19 cellular contexts compared by ENCODE assay signal in the genomic region with DNA sequence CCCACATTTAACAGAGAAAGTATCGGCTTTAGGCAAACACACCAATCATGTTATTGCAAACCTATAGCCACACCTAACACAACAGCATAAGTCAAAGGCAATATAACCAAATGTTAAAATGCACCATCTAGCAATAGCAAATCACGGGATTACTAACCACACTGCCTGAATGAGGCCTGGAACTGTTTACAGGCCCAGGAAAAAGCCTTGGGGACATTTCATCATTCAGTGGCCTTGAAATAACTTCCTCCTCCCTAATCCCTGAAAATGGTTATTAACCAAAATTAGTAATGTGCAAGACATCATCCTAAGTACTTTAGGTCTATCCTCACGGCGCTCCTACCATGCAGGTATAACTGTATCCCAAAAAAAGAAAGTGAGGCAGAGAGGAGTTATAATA. TPM values are rescaled to one million over a fixed set of nuclear protein-coding genes. Genes with fewer than 3 reads are reported as not detected.
A peak's percentile ranks its signal among the peaks of the same experiment; 100 is the strongest.
DNase-seq lines count a peak whose midpoint lies in the region; ATAC-seq, FAIRE-seq and TF ChIP-seq lines count a peak whose summit lies in the region.
"Had no signal": no experiment of that assay in that cellular context is flagged by ENCODE, and none has a peak within 500 bp of the region (broad histone marks: within the 10 kb centered on the region; RNA-seq: fewer than 3 reads in every experiment).

No MANE protein-coding gene starts in this region.

- DNase-seq in activated CD8-positive, alpha-beta T cell treated with anti-CD3 and anti-CD28 coated beads for 36 hours, result no peak
- no peak for DNase-seq in activated CD8-positive, alpha-beta T cell treated with anti-CD3 and anti-CD28 coated beads, Interleukin-2, amount 10 ng/mL, durations not matched to agents 7 days and 5 days
- no peak for DNase-seq in OCI-LY7 (ENCODE audit: low spot score)
- no peak for DNase-seq in left colon
- DNase-seq in stromal cell of bone marrow (ENCODE audit: low read depth), result peak; percentile 11
- DNase-seq in islet precursor cell, result no peak
- DNase-seq in RCC 7860 (ENCODE audit: low spot score), result no peak
- no peak for DNase-seq in NCI-H2081 treated with DMSO at 0.1 percent for 48 hours (lab: John Stamatoyannopoulos, UW)
- DNase-seq: activated CD4-positive, alpha-beta T cell treated with anti-CD3 and anti-CD28 coated beads, Interleukin-2, amount 50 U/mL, for 1 hour; activated naive CD8-positive, alpha-beta T cell treated with anti-CD3 and anti-CD28 coated beads, Interleukin-2, amount 10 ng/mL, durations not matched to agents 7 days and 5 days; C1 segment of cervical spinal cord; glutamatergic neuron; NCI-H187 treated with DMSO at 0.1 percent for 48 hours; stimulated activated CD4-positive, alpha-beta T cell treated with anti-CD3 and anti-CD28 coated beads, Interleukin-4, amount 100 ng/mL, for 4 hours had no signal

- FAIRE-seq in RCC 7860 (lab: Jason Lieb, UNC), result no peak
- FAIRE-seq: A204.1 had no signal

- H2AFZ ChIP-seq in OCI-LY7 (ENCODE audit: low read length), result no peak overlapping the region

- H3K79me2 ChIP-seq in OCI-LY7 (ENCODE audit: insufficient read depth, low read depth, low read length), result no peaks in the 10 kb centered on the region

- no peak for ATAC-seq in activated CD8-positive, alpha-beta T cell treated with anti-CD3 and anti-CD28 coated beads for 36 hours
- ATAC-seq in activated CD8-positive, alpha-beta T cell treated with anti-CD3 and anti-CD28 coated beads, Interleukin-2, amount 10 ng/mL, durations not matched to agents 7 days and 5 days, result no peak
- peak; percentile 15 for ATAC-seq in left colon

- no peak for TF ChIP-seq CTCF in activated CD8-positive, alpha-beta T cell treated with anti-CD3 and anti-CD28 coated beads for 36 hours (IDR thresholded peaks at IDR 0.05)
- TF ChIP-seq CTCF in OCI-LY7 (conservative IDR thresholded peaks at IDR 0.05; ENCODE audit: low read length), result no peak

- no peaks in the 10 kb centered on the region for H3K9me2 ChIP-seq in OCI-LY7 (ENCODE audit: insufficient read depth, low read length)

- no peaks in the 10 kb centered on the region for H3K36me3 ChIP-seq in OCI-LY7 (ENCODE audit: insufficient read depth, low read length)
- H3K36me3 ChIP-seq: thoracic aorta had no signal

- TSS peak; percentile 40 for BruUV-seq in OCI-LY7 (replicated peaks; lab: Mats Ljungman, UMichigan)

- H3K4me2 ChIP-seq in OCI-LY7 (ENCODE audit: low read length), result no peak overlapping the region
- H3K4me2 ChIP-seq: smooth muscle cell had no signal

- peaks cover 2% of the 10 kb centered on the region for H3K36me3 Mint-ChIP-seq in activated CD8-positive, alpha-beta T cell treated with anti-CD3 and anti-CD28 coated beads for 36 hours (ENCODE audit: low read depth)
- H3K36me3 Mint-ChIP-seq in activated CD8-positive, alpha-beta T cell treated with anti-CD3 and anti-CD28 coated beads, Interleukin-2, amount 10 ng/mL, durations not matched to agents 7 days and 5 days (ENCODE audit: low read depth), result peaks cover 29% of the 10 kb centered on the region

- H4K20me1 ChIP-seq in OCI-LY7 (ENCODE audit: insufficient read depth, low read length), result no peaks in the 10 kb centered on the region

- H3K27ac Mint-ChIP-seq in activated CD8-positive, alpha-beta T cell treated with anti-CD3 and anti-CD28 coated beads for 36 hours, result peak overlapping the region; percentile 41
- no peak overlapping the region for H3K27ac Mint-ChIP-seq in activated CD8-positive, alpha-beta T cell treated with anti-CD3 and anti-CD28 coated beads, Interleukin-2, amount 10 ng/mL, durations not matched to agents 7 days and 5 days
- H3K27ac Mint-ChIP-seq: activated naive CD8-positive, alpha-beta T cell treated with anti-CD3 and anti-CD28 coated beads, Interleukin-2, amount 10 ng/mL, durations not matched to agents 7 days and 5 days; progenitor cell of endocrine pancreas had no signal

- no peak overlapping the region for H3K27ac ChIP-seq in OCI-LY7 (ENCODE audit: low read depth, low read length, poor library complexity, severe bottlenecking)
- H3K27ac ChIP-seq: breast epithelium, thoracic aorta had no signal

- H3K4me3 Mint-ChIP-seq in activated CD8-positive, alpha-beta T cell treated with anti-CD3 and anti-CD28 coated beads for 36 hours, result no peak overlapping the region
- H3K4me3 Mint-ChIP-seq in activated CD8-positive, alpha-beta T cell treated with anti-CD3 and anti-CD28 coated beads, Interleukin-2, amount 10 ng/mL, durations not matched to agents 7 days and 5 days, result no peak overlapping the region

- H3K4me3 ChIP-seq in OCI-LY7 (ENCODE audit: low read depth, low read length, poor library complexity, severe bottlenecking), result no peak overlapping the region
- H3K4me3 ChIP-seq: breast epithelium, smooth muscle cell, thoracic aorta had no signal

- POLR2A ChIA-PET in activated CD8-positive, alpha-beta T cell treated with anti-CD3 and anti-CD28 coated beads for 36 hours (lab: Charles Lee), result interaction anchor here (1.0 to 1.3 kb wide), 2 partner anchors 11 to 15 kb away, joined by 4 to 5 read pairs; partner anchors contain the start of gene GPR65
- POLR2A ChIA-PET in activated CD8-positive, alpha-beta T cell treated with anti-CD3 and anti-CD28 coated beads, Interleukin-2, amount 10 ng/mL, durations not matched to agents 7 days and 5 days (lab: Charles Lee), result no interaction called here
- POLR2A ChIA-PET in OCI-LY7 (lab: Charles Lee), result no interaction called here

- H3K4me1 ChIP-seq in OCI-LY7 (ENCODE audit: insufficient read depth, low read length, poor library complexity, severe bottlenecking), result peaks cover 19% of the 10 kb centered on the region
- H3K4me1 ChIP-seq: breast epithelium had no signal

- intact Hi-C loops in activated CD8-positive, alpha-beta T cell treated with anti-CD3 and anti-CD28 coated beads for 36 hours (cut with micrococcal nuclease), result no loop called here
- intact Hi-C loops in OCI-LY7 (cut with micrococcal nuclease; ENCODE audit: unreplicated experiment), result no loop called here
- intact Hi-C loops in left colon (cut with DNase I, micrococcal nuclease), result no loop called here

- CTCF ChIA-PET in activated CD8-positive, alpha-beta T cell treated with anti-CD3 and anti-CD28 coated beads for 36 hours (lab: Charles Lee), result no interaction called here
- CTCF ChIA-PET in activated CD8-positive, alpha-beta T cell treated with anti-CD3 and anti-CD28 coated beads, Interleukin-2, amount 10 ng/mL, durations not matched to agents 7 days and 5 days (lab: Charles Lee), result interaction anchor here (1.7 kb wide), 1 partner anchor 46 kb away, joined by 8 read pairs; no protein-coding TSS in a partner anchor
- CTCF ChIA-PET in OCI-LY7 (lab: Charles Lee; ENCODE audit: unreplicated experiment), result no interaction called here

- no peaks in the 10 kb centered on the region for H3K9me3 Mint-ChIP-seq in activated CD8-positive, alpha-beta T cell treated with anti-CD3 and anti-CD28 coated beads for 36 hours
- H3K9me3 Mint-ChIP-seq in activated CD8-positive, alpha-beta T cell treated with anti-CD3 and anti-CD28 coated beads, Interleukin-2, amount 10 ng/mL, durations not matched to agents 7 days and 5 days (ENCODE audit: insufficient read depth), result no peaks in the 10 kb centered on the region
- H3K9me3 Mint-ChIP-seq: activated naive CD8-positive, alpha-beta T cell treated with anti-CD3 and anti-CD28 coated beads, Interleukin-2, amount 10 ng/mL, durations not matched to agents 7 days and 5 days had no signal

- H3K27me3 Mint-ChIP-seq in activated CD8-positive, alpha-beta T cell treated with anti-CD3 and anti-CD28 coated beads for 36 hours, result no peaks in the 10 kb centered on the region
- no peaks in the 10 kb centered on the region for H3K27me3 Mint-ChIP-seq in activated CD8-positive, alpha-beta T cell treated with anti-CD3 and anti-CD28 coated beads, Interleukin-2, amount 10 ng/mL, durations not matched to agents 7 days and 5 days (ENCODE audit: low read depth)
- H3K27me3 Mint-ChIP-seq: activated naive CD8-positive, alpha-beta T cell treated with anti-CD3 and anti-CD28 coated beads, Interleukin-2, amount 10 ng/mL, durations not matched to agents 7 days and 5 days; progenitor cell of endocrine pancreas had no signal

- no peaks in the 10 kb centered on the region for H3K9me3 ChIP-seq in OCI-LY7 (ENCODE audit: low read length)
- H3K9me3 ChIP-seq: breast epithelium, thoracic aorta had no signal

- peaks cover 49% of the 10 kb centered on the region for H3K4me1 Mint-ChIP-seq in activated CD8-positive, alpha-beta T cell treated with anti-CD3 and anti-CD28 coated beads for 36 hours (ENCODE audit: low read depth)
- H3K4me1 Mint-ChIP-seq in activated CD8-positive, alpha-beta T cell treated with anti-CD3 and anti-CD28 coated beads, Interleukin-2, amount 10 ng/mL, durations not matched to agents 7 days and 5 days (ENCODE audit: low read depth), result peaks cover 51% of the 10 kb centered on the region

RNA-seq across cellular contexts. Expression of gene GALC, which starts 2.3 kb away (rescaled TPM):
- 10 to 100 TPM in 1 of 2 experiments, 1 to 10 TPM in 1; 8.6 to 11.3 TPM for total RNA-seq in activated CD8-positive, alpha-beta T cell treated with anti-CD3 and anti-CD28 coated beads for 36 hours
- 10 to 100 TPM; 15.6 to 17.0 TPM for total RNA-seq in activated CD8-positive, alpha-beta T cell treated with anti-CD3 and anti-CD28 coated beads, Interleukin-2, amount 10 ng/mL, durations not matched to agents 7 days and 5 days
- 4.4 and 7.5 TPM in 2 replicates for total RNA-seq in OCI-LY7 (2014; rRNA removed; shearing (Covaris generic))
- total RNA-seq in OCI-LY7 (2022) (18.0 and 21.3 TPM in 2 replicates), left colon (10 to 100 TPM; 22.9 to 23.6 TPM)

RNA-seq across cellular contexts. Expression of gene GPR65, which starts 14.2 kb away (rescaled TPM):
- 10 to 100 TPM; 16.9 to 17.1 TPM for total RNA-seq in activated CD8-positive, alpha-beta T cell treated with anti-CD3 and anti-CD28 coated beads for 36 hours
- total RNA-seq in activated CD8-positive, alpha-beta T cell treated with anti-CD3 and anti-CD28 coated beads, Interleukin-2, amount 10 ng/mL, durations not matched to agents 7 days and 5 days, result 10 to 100 TPM; 21.9 to 22.9 TPM
- 4.5 and 6.1 TPM in 2 replicates for total RNA-seq in OCI-LY7 (2014; rRNA removed; shearing (Covaris generic))
- total RNA-seq in OCI-LY7 (2022) (8.0 and 8.2 TPM in 2 replicates), left colon (1 to 10 TPM in 1 of 2 donors, under 1 TPM in 1; 0.18 to 1.5 TPM)
- total RNA-seq: progenitor cell of endocrine pancreas, smooth muscle cell had no signal
